27 cellular contexts compared by ENCODE assay signal in the genomic region with DNA sequence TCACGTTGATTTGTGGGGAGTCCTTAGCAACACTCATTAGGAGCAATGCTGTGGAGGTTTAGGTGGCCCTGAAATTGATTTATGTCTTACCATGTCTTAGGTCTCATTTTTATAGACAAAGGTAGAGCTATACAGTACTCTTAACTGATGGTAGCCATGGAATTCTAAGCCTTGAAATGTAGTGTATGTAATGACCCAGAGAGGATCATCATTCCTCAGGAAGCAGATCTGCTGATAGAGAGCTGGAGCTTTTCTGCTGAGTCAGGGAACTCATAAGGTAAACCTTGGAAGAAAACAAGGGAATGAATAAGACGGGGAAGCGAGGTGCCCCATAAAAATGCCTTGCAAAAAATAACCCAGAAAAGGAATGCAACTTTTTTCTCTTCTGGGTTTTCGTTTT. TPM values are rescaled to one million over a fixed set of nuclear protein-coding genes. Genes with fewer than 3 reads are reported as not detected.
"Had no signal": no experiment of that assay in that cellular context is flagged by ENCODE, and none has a peak within 500 bp of the region (broad histone marks: within the 10 kb centered on the region; RNA-seq: fewer than 3 reads in every experiment).

No MANE protein-coding gene starts in this region.

- H3K27me3 ChIP-seq: esophagus squamous epithelium, neutrophil, ovary, upper lobe of left lung had no signal

- H3K4me1 ChIP-seq: esophagus squamous epithelium, psoas muscle, upper lobe of left lung had no signal

- ATAC-seq: activated CD8-positive, alpha-beta T cell treated with anti-CD3 and anti-CD28 coated beads for 36 hours; activated naive CD8-positive, alpha-beta T cell treated with anti-CD3 and anti-CD28 coated beads, Interleukin-2, amount 50 U/mL, for 24 hours; activated T-cell treated with anti-CD3 and anti-CD28 coated beads, Interleukin-2, amount 50 U/mL, for 4 hours; activated T-helper 17 cell treated with anti-CD3 and anti-CD28 coated beads, Interleukin-2, amount 50 U/mL, for 72 hours; left ventricle myocardium superior; psoas muscle; stimulated activated memory B cell treated with anti-CD40 and anti-IgM and Interleukin-4, amounts not matched to agents 10 μg/mL and 1 μg/mL and 100 μg/mL, for 72 hours; stimulated activated naive CD8-positive, alpha-beta T cell treated with anti-CD3 and anti-CD28 coated beads, Interleukin-15, amount 100 ng/mL, for 72 hours; T-helper 17 cell; WTC11 had no signal

- H3K4me2 ChIP-seq: smooth muscle cell had no signal

- H3K4me3 ChIP-seq: esophagus squamous epithelium, ovary, psoas muscle, smooth muscle cell, upper lobe of left lung had no signal

- H3K36me3 ChIP-seq: esophagus squamous epithelium, neutrophil, ovary, upper lobe of left lung had no signal

- H3K9me3 ChIP-seq: esophagus squamous epithelium, neutrophil, ovary, psoas muscle, upper lobe of left lung had no signal

- H3K27ac ChIP-seq: esophagus squamous epithelium, neutrophil, ovary, psoas muscle, upper lobe of left lung had no signal

- DNase-seq: activated CD4-positive, alpha-beta T cell treated with anti-CD3 and anti-CD28 coated beads for 1 hour; activated CD4-positive, alpha-beta T cell treated with anti-CD3 and anti-CD28 coated beads, Interleukin-2, amount 10 ng/mL, durations not matched to agents 7 days and 5 days; activated CD8-positive, alpha-beta T cell treated with anti-CD3 and anti-CD28 coated beads for 36 hours; activated gamma-delta T cell treated with Interleukin-2 at 50 U/mL for 16 hours; activated naive CD8-positive, alpha-beta T cell treated with anti-CD3 and anti-CD28 coated beads, Interleukin-2, amount 50 U/mL, for 24 hours; activated T-cell treated with anti-CD3 and anti-CD28 coated beads, Interleukin-2, amount 50 U/mL, for 4 hours; dermis blood vessel endothelial cell; effector CD4-positive, alpha-beta T cell; esophagus squamous epithelium; glutamatergic neuron; islet precursor cell; left ventricle myocardium superior; ovary; psoas muscle; stimulated activated CD4-positive, alpha-beta T cell treated with anti-CD3 and anti-CD28 coated beads, Interleukin-1b, Interleukin-23, amount 100 ng/mL, for 48 hours; stimulated activated CD4-positive, alpha-beta T cell treated with anti-CD3 and anti-CD28 coated beads, Interleukin-4, amount 100 ng/mL, for 4 hours; stimulated activated CD8-positive, alpha-beta memory T cell treated with anti-CD3 and anti-CD28 coated beads, Interleukin-4, amount 100 ng/mL, for 48 hours; stimulated activated naive CD8-positive, alpha-beta T cell treated with anti-CD3 and anti-CD28 coated beads, Interleukin-15, amount 100 ng/mL, for 72 hours; substantia nigra; T-helper 17 cell; T1000; upper lobe of left lung had no signal

RNA-seq across cellular contexts. Expression of a gene that starts 37.9 kb away (rescaled TPM):
- polyA plus RNA-seq: smooth muscle cell had no signal
